ENCODE assay signal across 7 cellular contexts in genomic region chr4:174222266-174222872, GRCh38.
DNase-seq lines count a peak whose midpoint lies in the region; ATAC-seq and FAIRE-seq lines count a peak whose summit lies in the region.

No MANE protein-coding gene starts in this region.

- no peaks in the 10 kb centered on the region for H3K4me1 ChIP-seq in aorta (ENCODE audit: control insufficient read depth in 1 of 2, insufficient read depth in 2 of 2, low read length in 2 of 2)

- peak; percentile 37 for DNase-seq in EH (ENCODE audit: low read depth)
- no peak for DNase-seq in left colon
- no peak for DNase-seq in aorta
- no peak for DNase-seq in NCI-H774 (lab: John Stamatoyannopoulos, UW)

- H3K36me3 ChIP-seq in aorta (ENCODE audit: control insufficient read depth in 1 of 2, insufficient read depth in 2 of 2, low read length in 1 of 2) = no peaks in the 10 kb centered on the region

- peak; percentile 89 for FAIRE-seq in TTC549 (lab: Jason Lieb, UNC)

- WGBS in aorta, 2 donors = 55 to 57% methylated on average over 4 of the region's 4 CpGs

- no peaks in the 10 kb centered on the region for H3K27me3 ChIP-seq in aorta (ENCODE audit: control insufficient read depth in 1 of 2, insufficient read depth in 2 of 2, low read length in 1 of 2)

- no peak overlapping the region for H3K4me3 ChIP-seq in aorta (ENCODE audit: low read length in 2 of 2)

- intact Hi-C loops in left colon (cut with DNase I, micrococcal nuclease) (no loop called here), aorta (cut with DNase I) (no loop called here)

- H3K27ac ChIP-seq in aorta (ENCODE audit: low read depth in 1 of 2, low read length in 2 of 2) = no peak overlapping the region

- peak; percentile 73 for ATAC-seq in GM19351 (IDR thresholded peaks at IDR 0.05; ENCODE audit: unreplicated experiment)
- ATAC-seq in HG03280 (IDR thresholded peaks at IDR 0.05; ENCODE audit: unreplicated experiment) = peak; percentile 65
- peak; percentile 55 for ATAC-seq in left colon
- ATAC-seq in aorta (ENCODE audit: low FRiP score) = no peak

- no peaks in the 10 kb centered on the region for H3K9me3 ChIP-seq in aorta (ENCODE audit: control insufficient read depth, low read length)
